8 cellular contexts compared by ENCODE assay signal in the genomic region with DNA sequence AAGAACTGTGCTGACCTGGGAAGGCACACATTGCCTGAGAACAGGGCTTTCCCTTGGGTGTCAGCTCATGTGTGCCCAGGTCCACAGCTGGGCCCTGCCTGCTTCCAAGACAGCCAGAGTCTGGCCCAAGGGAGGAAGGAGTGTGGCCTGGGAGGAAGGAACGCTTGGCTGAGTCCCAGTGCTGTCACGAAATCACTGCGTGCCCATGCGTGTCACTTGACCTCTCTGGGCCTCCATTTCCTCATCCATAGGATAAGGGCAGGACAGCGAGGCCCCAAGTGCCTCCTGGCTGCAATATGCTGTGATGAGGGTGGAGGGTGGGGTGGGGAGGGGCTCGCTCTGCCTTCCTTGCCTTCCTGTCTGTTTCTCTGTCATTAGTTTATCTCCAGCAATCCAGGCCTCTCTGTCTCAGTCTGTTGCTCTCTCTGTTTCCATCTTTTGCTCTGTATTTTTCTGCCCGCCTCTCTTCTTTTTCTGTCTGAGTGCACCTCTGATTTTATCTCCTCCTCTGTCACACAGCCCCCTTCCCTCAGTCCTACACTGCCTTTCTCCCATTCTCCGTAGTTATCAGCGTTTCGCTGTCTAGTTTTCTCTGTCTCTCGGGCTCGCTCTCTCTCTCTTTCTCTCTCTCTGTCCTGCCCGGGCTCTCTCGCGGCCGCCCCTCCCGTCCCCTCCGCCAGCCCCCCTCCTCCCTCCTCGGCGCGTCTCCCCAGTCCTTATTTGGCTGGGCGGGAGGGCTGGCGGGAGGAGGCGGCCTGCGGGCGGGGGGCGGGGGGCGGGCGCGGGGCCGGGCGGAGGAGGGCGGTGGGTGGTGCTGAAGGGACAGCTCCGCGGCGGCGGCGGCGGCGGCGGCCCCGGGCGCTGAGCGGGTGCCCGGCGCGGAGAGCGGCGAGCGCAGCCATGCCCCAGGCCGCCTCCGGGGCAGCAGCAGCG. TPM values are rescaled to one million over a fixed set of nuclear protein-coding genes. Genes with fewer than 3 reads are reported as not detected.
A peak's percentile ranks its signal among the peaks of the same experiment; 100 is the strongest.
DNase-seq lines count a peak whose midpoint lies in the region; TF ChIP-seq lines count a peak whose summit lies in the region.

A gene (plus strand): TSS at position 842 of the 933 bp plus-strand sequence. CDS start 154 bp downstream, outside the sequence.

- TF ChIP-seq CTCF in VCaP (conservative IDR thresholded peaks at IDR 0.05): no peak
- no peak for TF ChIP-seq CTCF in cardiac fibroblast (IDR thresholded peaks at IDR 0.05; ENCODE audit: low read depth, low read length)
- TF ChIP-seq CTCF in kidney epithelial cell (IDR thresholded peaks at IDR 0.05; ENCODE audit: insufficient read depth, low read length, poor library complexity, severe bottlenecking): no peak

- H3K27me3 ChIP-seq in kidney epithelial cell (ENCODE audit: control insufficient read depth, insufficient read depth, low read length): peaks cover 16% of the 10 kb centered on the region

- no peaks in the 10 kb centered on the region for H3K36me3 ChIP-seq in kidney epithelial cell (ENCODE audit: control insufficient read depth, insufficient read depth, low read length)

- H3K27ac ChIP-seq in VCaP: peak within 1 kb of the TSS; percentile 99

- in situ Hi-C loops in KBM-7 (cut with MboI; ENCODE audit: low pct_unique_long_range_greater_than_20kb, low sequenced_read_pairs): no loop called here

- peak; percentile 90 for DNase-seq in AG20443 (ENCODE audit: low spot score)
- DNase-seq in KBM-7: peak; percentile 25
- DNase-seq in cardiac fibroblast (ENCODE audit: low read depth in 2 of 2): peak; percentile 19 to 50
- no peak for DNase-seq in kidney epithelial cell (ENCODE audit: low read depth)
- peak; percentile 30 to 43 for DNase-seq in stimulated activated CD4-positive, alpha-beta T cell treated with anti-CD3 and anti-CD28 coated beads, Interleukin-2, amount 100 ng/mL, for 48 hours
- no peak for DNase-seq in superior temporal gyrus (ENCODE audit: extremely low spot score)
- DNase-seq in amniotic stem cell (lab: John Stamatoyannopoulos, UW): no peak

- peak within 1 kb of the TSS; percentile 4 to 32 for H3K4me3 ChIP-seq in cardiac fibroblast (replicated peaks in 1 of 2; ENCODE audit: low read depth in 2 of 2, low read length in 2 of 2)
- peak within 1 kb of the TSS; percentile 39 for H3K4me3 ChIP-seq in kidney epithelial cell (ENCODE audit: low read depth, low read length)

RNA-seq across cellular contexts. Expression of the gene that starts here (rescaled TPM):
- total RNA-seq in kidney epithelial cell: 13.9 and 15.3 TPM in 2 replicates

Comparison
In these comparisons a context has a peak if more than half of its experiments do, and no peak if none do; other contexts are left out.
1. DNase-seq: peak in AG20443 (single experiment), KBM-7 (single experiment), cardiac fibroblast (2 of 2) and stimulated activated CD4-positive, alpha-beta T cell treated with anti-CD3 and anti-CD28 coated beads, Interleukin-2, amount 100 ng/mL, for 48 hours (2 of 2); none in kidney epithelial cell (single experiment), superior temporal gyrus (single experiment) and amniotic stem cell (single experiment).